ENCODE assay signal across 9 cellular contexts in the genomic region with DNA sequence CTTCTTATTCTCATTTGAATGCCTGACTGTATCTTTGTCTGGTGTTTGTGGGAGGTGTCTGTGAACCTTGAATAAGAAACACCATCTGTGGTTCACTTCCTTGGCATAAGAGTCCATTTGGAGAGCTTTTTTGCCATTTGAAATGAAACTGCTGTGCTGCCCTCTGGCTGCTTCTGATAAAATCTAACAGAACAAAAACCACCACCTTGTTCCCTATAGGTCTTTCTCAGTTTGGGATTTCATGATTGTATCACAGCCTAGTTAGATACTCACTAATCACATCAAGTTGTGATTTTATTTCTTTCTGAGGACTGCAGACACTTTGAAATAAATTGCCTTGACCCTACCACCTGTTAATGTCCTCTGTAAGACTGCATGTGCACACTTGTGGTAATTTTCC.
DNase-seq lines count a peak whose midpoint lies in the region; ATAC-seq and TF ChIP-seq lines count a peak whose summit lies in the region.
"Had no signal": no experiment of that assay in that cellular context is flagged by ENCODE, and none has a peak within 500 bp of the region (broad histone marks: within the 10 kb centered on the region; RNA-seq: fewer than 3 reads in every experiment).

No MANE protein-coding gene starts in this region.

- no peak overlapping the region for H3K4me2 ChIP-seq in mesendoderm (ENCODE audit: low read length)

- no peaks in the 10 kb centered on the region for H3K79me2 ChIP-seq in mesendoderm (ENCODE audit: control insufficient read depth, insufficient read depth, low read length)

- no peaks in the 10 kb centered on the region for H3K36me3 Mint-ChIP-seq in HFFc6 (ENCODE audit: low read depth)

- H3K9me3 ChIP-seq in uterus, result no peaks in the 10 kb centered on the region

- no peaks in the 10 kb centered on the region for H3K36me3 ChIP-seq in BJ (ENCODE audit: control insufficient read depth, insufficient read depth, low read length)
- no peaks in the 10 kb centered on the region for H3K36me3 ChIP-seq in mesendoderm (ENCODE audit: control insufficient read depth, insufficient read depth, low read length)
- H3K36me3 ChIP-seq in uterus, result no peaks in the 10 kb centered on the region

- H2BK5ac ChIP-seq in mesendoderm (ENCODE audit: low read length), result no peak overlapping the region

- DNase-seq in BJ (ENCODE audit: low read depth) (no peak), HT1080 (ENCODE audit: low read depth) (peak; percentile 42), choroid plexus epithelial cell (ENCODE audit: low read depth) (peak; percentile 45), mesendoderm (peak; percentile 47), uterus (no peak), HFFc6 (no peak)
- DNase-seq: NCI-H1105 treated with DMSO at 0.1 percent for 48 hours had no signal

- H3K9ac ChIP-seq in mesendoderm (ENCODE audit: low read length), result no peak overlapping the region

- no peak overlapping the region for H3K18ac ChIP-seq in mesendoderm (ENCODE audit: low read length)

- H3K27ac ChIP-seq in mesendoderm (ENCODE audit: low read depth, low read length), result no peak overlapping the region
- H3K27ac ChIP-seq in uterus, result no peak overlapping the region

- H3K4ac ChIP-seq in mesendoderm (ENCODE audit: low read depth, low read length), result no peak overlapping the region

- no peak for TF ChIP-seq POLR2A in uterus (IDR thresholded peaks at IDR 0.05)

- H3K9me3 Mint-ChIP-seq in HFFc6, result peaks cover 48% of the 10 kb centered on the region

- CTCF ChIA-PET in BJ (lab: Yijun Ruan, JAX), result interaction anchor here (0.6 to 2.1 kb wide), 4 partner anchors 21 to 233 kb away, joined by 3 to 6 read pairs (median 3); no protein-coding TSS in a partner anchor

- no peaks in the 10 kb centered on the region for H3K4me1 Mint-ChIP-seq in HFFc6 (ENCODE audit: low read depth)

- H3K27me3 ChIP-seq in BJ (ENCODE audit: control insufficient read depth, insufficient read depth, low read length) (no peaks in the 10 kb centered on the region), mesendoderm (ENCODE audit: insufficient read depth, low read length, poor library complexity) (no peaks in the 10 kb centered on the region), uterus (no peaks in the 10 kb centered on the region)

- H2BK15ac ChIP-seq in mesendoderm (replicated peaks; ENCODE audit: low read depth), result no peak overlapping the region

- intact Hi-C loops in uterus (cut with DNase I; ENCODE audit: low total_unique reads), result no loop called here

- H3K4me3 ChIP-seq in BJ (ENCODE audit: low read depth, low read length), result no peak overlapping the region
- no peak overlapping the region for H3K4me3 ChIP-seq in choroid plexus epithelial cell (ENCODE audit: low read depth, low read length)
- H3K4me3 ChIP-seq in mesendoderm (ENCODE audit: low read length), result no peak overlapping the region
- no peak overlapping the region for H3K4me3 ChIP-seq in uterus

- no peak overlapping the region for H3K27ac Mint-ChIP-seq in HFFc6

- TF ChIP-seq CTCF in BJ (IDR thresholded peaks at IDR 0.05; ENCODE audit: insufficient read depth, low read depth, low read length), result peak; percentile 22; the same call in 1 of the 2 replicates
- TF ChIP-seq CTCF in choroid plexus epithelial cell (conservative IDR thresholded peaks at IDR 0.05; ENCODE audit: low read depth, low read length), result peak; percentile 36
- TF ChIP-seq CTCF in uterus (IDR thresholded peaks at IDR 0.05), result peak in 2 of 4 experiments; percentile 18 to 29
- TF ChIP-seq CTCF in HFFc6 (IDR thresholded peaks at IDR 0.05), result no peak

- no peak for ATAC-seq in GM21360 (IDR thresholded peaks at IDR 0.05; ENCODE audit: unreplicated experiment)
- no peak for ATAC-seq in GM19328 (IDR thresholded peaks at IDR 0.05; ENCODE audit: unreplicated experiment)

- POLR2A ChIA-PET in BJ (lab: Charles Lee), result no interaction called here

- H2AK5ac ChIP-seq in mesendoderm (ENCODE audit: low read length), result no peak overlapping the region

- no peak overlapping the region for H4K5ac ChIP-seq in mesendoderm (ENCODE audit: low read length)

- no peaks in the 10 kb centered on the region for H3K79me1 ChIP-seq in mesendoderm (ENCODE audit: low read length)

- H4K8ac ChIP-seq in mesendoderm (ENCODE audit: low read depth, low read length), result no peak overlapping the region

- no peak overlapping the region for H2BK120ac ChIP-seq in mesendoderm (ENCODE audit: low read depth, low read length)

- no peaks in the 10 kb centered on the region for H3K4me1 ChIP-seq in mesendoderm (ENCODE audit: control insufficient read depth, low read depth, low read length)
- H3K4me1 ChIP-seq in uterus, result no peaks in the 10 kb centered on the region

- no peak overlapping the region for H3K56ac ChIP-seq in mesendoderm (ENCODE audit: low read length)

- H3K27me3 Mint-ChIP-seq in HFFc6 (ENCODE audit: insufficient read depth), result no peaks in the 10 kb centered on the region

- no peak overlapping the region for H3K4me3 Mint-ChIP-seq in HFFc6

- H3K23ac ChIP-seq in mesendoderm (ENCODE audit: low read length), result no peak overlapping the region

Comparison
In these comparisons a context has a peak if more than half of its experiments do, and no peak if none do; other contexts are left out.
1. DNase-seq: peak in HT1080 (single experiment), choroid plexus epithelial cell (single experiment) and mesendoderm (single experiment); none in BJ (single experiment), uterus (0 of 2) and HFFc6 (single experiment).